In the genomic region with DNA sequence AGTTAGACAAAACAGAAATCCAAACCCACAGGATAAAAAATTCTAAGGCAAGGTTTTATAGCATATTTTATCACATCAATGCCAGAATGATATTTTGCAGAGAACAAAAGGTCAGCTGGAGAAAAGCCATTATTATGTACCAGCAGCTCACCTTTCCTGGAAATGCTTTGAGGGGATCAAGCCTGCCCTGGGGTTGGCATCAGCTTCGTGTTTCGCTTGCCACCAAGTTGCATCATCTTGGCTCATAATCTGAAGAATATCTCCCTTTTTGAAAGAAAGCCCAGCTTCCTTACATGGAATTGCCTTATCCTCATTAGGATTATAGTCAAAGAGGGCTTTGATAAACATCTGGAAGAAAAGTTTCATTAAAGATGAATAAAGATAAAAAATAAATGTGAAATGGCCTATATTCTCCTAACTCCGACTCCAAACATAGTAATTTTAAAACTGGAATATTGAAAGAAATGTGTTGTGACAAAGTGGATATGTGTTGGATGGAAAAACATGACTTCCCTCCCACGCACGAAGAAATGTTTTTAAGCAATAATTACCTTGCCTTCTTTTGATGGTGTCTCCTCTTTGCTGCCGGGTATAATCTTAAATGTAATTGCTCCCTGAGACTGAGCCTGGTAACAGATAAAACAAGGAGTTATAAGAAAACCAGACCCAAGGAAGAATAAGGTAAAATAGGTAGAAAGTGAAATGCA, we compare ENCODE assay signal across 12 cellular contexts.
DNase-seq lines count a peak whose midpoint lies in the region; ATAC-seq, FAIRE-seq and TF ChIP-seq lines count a peak whose summit lies in the region.
"Had no signal": no experiment of that assay in that cellular context is flagged by ENCODE, and none has a peak within 500 bp of the region (broad histone marks: within the 10 kb centered on the region; RNA-seq: fewer than 3 reads in every experiment).

No MANE protein-coding gene starts in this region.

- FAIRE-seq in GM12892 (lab: Jason Lieb, UNC): no peak

- H3K9me3 Mint-ChIP-seq in stimulated activated naive CD8-positive, alpha-beta T cell treated with anti-CD3 and anti-CD28 coated beads, Interleukin-15, Interleukin-2, amounts not matched to agents 100 ng/mL and 50 ng/mL, for 24 hours: no peaks in the 10 kb centered on the region

- TF ChIP-seq POLR2A in adrenal gland (IDR thresholded peaks at IDR 0.05): no peak
- no peak for TF ChIP-seq POLR2A in uterus (IDR thresholded peaks at IDR 0.05)
- no peak for TF ChIP-seq POLR2A in GM12892 (IDR thresholded peaks at IDR 0.05; ENCODE audit: low read depth, low read length)

- no peak for DNase-seq in stimulated activated naive CD8-positive, alpha-beta T cell treated with anti-CD3 and anti-CD28 coated beads, Interleukin-15, Interleukin-2, amounts not matched to agents 100 U/mL and 50 U/mL, for 24 hours
- peak; percentile 41 to 75 (median 60) for DNase-seq in adrenal gland
- peak; percentile 14 for DNase-seq in fibroblast of villous mesenchyme (ENCODE audit: low read depth)
- peak; percentile 30 to 44 for DNase-seq in uterus
- no peak for DNase-seq in COLO829 (ENCODE audit: low spot score)
- DNase-seq in GM12892 (ENCODE audit: insufficient read length): no peak
- DNase-seq: midbrain; NCI-H510A; stimulated activated CD4-positive, alpha-beta T cell treated with anti-CD3 and anti-CD28 coated beads, Interleukin-4, amount 100 ng/mL, for 24 hours; stimulated activated naive CD4-positive, alpha-beta T cell had no signal

- H3K4me1 ChIP-seq in adrenal gland (replicated peaks in 1 of 2) (peaks cover 7 to 16% of the 10 kb centered on the region in 2 donors), uterus (no peaks in the 10 kb centered on the region)

- no peak overlapping the region for H3K4me3 ChIP-seq in adrenal gland
- H3K4me3 ChIP-seq in fibroblast of villous mesenchyme (ENCODE audit: low read depth, low read length): no peak overlapping the region
- H3K4me3 ChIP-seq in uterus: no peak overlapping the region

- H3K4me3 Mint-ChIP-seq in stimulated activated naive CD8-positive, alpha-beta T cell treated with anti-CD3 and anti-CD28 coated beads, Interleukin-15, Interleukin-2, amounts not matched to agents 100 ng/mL and 50 ng/mL, for 24 hours: no peak overlapping the region

- intact Hi-C loops in adrenal gland (cut with DNase I): no loop called here
- intact Hi-C loops in uterus (cut with DNase I; ENCODE audit: low total_unique reads): no loop called here

- H3K36me3 ChIP-seq in adrenal gland (replicated peaks in 1 of 2) (no peaks in the 10 kb centered on the region), uterus (no peaks in the 10 kb centered on the region)

- H3K4me1 Mint-ChIP-seq in stimulated activated naive CD8-positive, alpha-beta T cell treated with anti-CD3 and anti-CD28 coated beads, Interleukin-15, Interleukin-2, amounts not matched to agents 100 ng/mL and 50 ng/mL, for 24 hours (ENCODE audit: low read depth): peaks cover 24% of the 10 kb centered on the region

- H3K27me3 Mint-ChIP-seq in stimulated activated naive CD8-positive, alpha-beta T cell treated with anti-CD3 and anti-CD28 coated beads, Interleukin-15, Interleukin-2, amounts not matched to agents 100 ng/mL and 50 ng/mL, for 24 hours: no peaks in the 10 kb centered on the region

- H3K27me3 ChIP-seq in adrenal gland (no peaks in the 10 kb centered on the region), uterus (no peaks in the 10 kb centered on the region)

- 36 to 53% (median 45%) methylated on average over 6 of the region's 6 CpGs for WGBS in adrenal gland, 4 donors

- no peaks in the 10 kb centered on the region for H3K9me3 ChIP-seq in adrenal gland (replicated peaks in 1 of 3)
- H3K9me3 ChIP-seq in uterus: no peaks in the 10 kb centered on the region

- H3K27ac ChIP-seq in adrenal gland: no peak overlapping the region
- H3K27ac ChIP-seq in uterus: peak overlapping the region in 1 of 2 donors; percentile 16

- peak overlapping the region; percentile 76 for H3K27ac Mint-ChIP-seq in stimulated activated naive CD8-positive, alpha-beta T cell treated with anti-CD3 and anti-CD28 coated beads, Interleukin-15, Interleukin-2, amounts not matched to agents 100 ng/mL and 50 ng/mL, for 24 hours

- H3K36me3 Mint-ChIP-seq in stimulated activated naive CD8-positive, alpha-beta T cell treated with anti-CD3 and anti-CD28 coated beads, Interleukin-15, Interleukin-2, amounts not matched to agents 100 ng/mL and 50 ng/mL, for 24 hours (ENCODE audit: low read depth): peaks cover 23% of the 10 kb centered on the region

- ATAC-seq in stimulated activated naive CD8-positive, alpha-beta T cell treated with anti-CD3 and anti-CD28 coated beads, Interleukin-15, Interleukin-2, amounts not matched to agents 100 U/mL and 50 U/mL, for 24 hours: no peak
- ATAC-seq in HG03039 (IDR thresholded peaks at IDR 0.05; ENCODE audit: unreplicated experiment): no peak

- TF ChIP-seq CTCF in adrenal gland (IDR thresholded peaks at IDR 0.05): no peak
- no peak for TF ChIP-seq CTCF in fibroblast of villous mesenchyme (IDR thresholded peaks at IDR 0.05; ENCODE audit: insufficient read depth, low read depth, low read length)
- no peak for TF ChIP-seq CTCF in uterus (IDR thresholded peaks at IDR 0.05)

Comparison
In these comparisons a context has a peak if more than half of its experiments do, and no peak if none do; other contexts are left out.
1. DNase-seq: peak in adrenal gland (7 of 7), fibroblast of villous mesenchyme (single experiment) and uterus (2 of 2); none in stimulated activated naive CD8-positive, alpha-beta T cell treated with anti-CD3 and anti-CD28 coated beads, Interleukin-15, Interleukin-2, amounts not matched to agents 100 U/mL and 50 U/mL, for 24 hours (single experiment), COLO829 (single experiment) and GM12892 (single experiment).